ENCODE assay signal across 9 cellular contexts in genomic region chr10:90592903-90593302, GRCh38.
DNase-seq lines count a peak whose midpoint lies in the region; ATAC-seq, FAIRE-seq and TF ChIP-seq lines count a peak whose summit lies in the region.
"Had no signal": no experiment of that assay in that cellular context is flagged by ENCODE, and none has a peak within 500 bp of the region (broad histone marks: within the 10 kb centered on the region; RNA-seq: fewer than 3 reads in every experiment).

No MANE protein-coding gene starts in this region.

- POLR2A ChIA-PET in A549 (lab: Yijun Ruan, JAX), result no interaction called here
- POLR2A ChIA-PET in RWPE1 (lab: Yijun Ruan, JAX; ENCODE audit: low non-redundant PET), result no interaction called here

- no peak overlapping the region for H3K4me3 ChIP-seq in A549
- no peak overlapping the region for H3K4me3 ChIP-seq in GM12865 (ENCODE audit: low read depth, low read length)
- H3K4me3 ChIP-seq in foreskin fibroblast (ENCODE audit: low read depth in 1 of 2, low read length in 2 of 2), result no peak overlapping the region

- H3K27ac Mint-ChIP-seq in natural killer cell, result no peak overlapping the region

- no peaks in the 10 kb centered on the region for H3K27me3 Mint-ChIP-seq in natural killer cell (ENCODE audit: low read depth in 2 of 2)

- no peak overlapping the region for H3K4me3 Mint-ChIP-seq in natural killer cell

- no peak for TF ChIP-seq EP300 in A549 (IDR thresholded peaks at IDR 0.05)

- CTCF ChIA-PET in A549 (lab: Yijun Ruan, JAX), result interaction anchor here (0.6 to 1.5 kb wide), 5 partner anchors 9 to 304 kb away, joined by 3 to 5 read pairs (median 4); no protein-coding TSS in a partner anchor
- CTCF ChIA-PET in RWPE1 (lab: Yijun Ruan, JAX), result interaction anchor here (0.7 to 1.1 kb wide), 4 partner anchors 31 to 444 kb away, joined by 3 to 13 read pairs (median 3); no protein-coding TSS in a partner anchor

- H3K4me1 ChIP-seq in A549, result no peaks in the 10 kb centered on the region

- 0% methylated on average over 2 of the region's 2 CpGs for WGBS in A549 (ENCODE audit: missing lambda C conversion rate)

- H3K27ac ChIP-seq in A549 (no peak overlapping the region), RWPE1 (no peak overlapping the region)

- TF ChIP-seq CTCF in A549 (IDR thresholded peaks at IDR 0.05) (peak; percentile 17; the same call in 1 of the 3 replicates), GM12865 (IDR thresholded peaks at IDR 0.05; ENCODE audit: insufficient read depth, low read depth, low read length, missing control alignments) (peak; percentile 60), RWPE1 (conservative IDR thresholded peaks at IDR 0.05; ENCODE audit: low read depth) (peak; percentile 51), foreskin fibroblast (IDR thresholded peaks at IDR 0.05; ENCODE audit: low read depth, low read length) (peak; percentile 48), natural killer cell (IDR thresholded peaks at IDR 0.05) (no peak)

- peak; percentile 12 to 33 for DNase-seq in A549 (ENCODE audit: low read depth in 1 of 2, low spot score in 1 of 2)
- DNase-seq in GM12865 (ENCODE audit: low read depth), result peak; percentile 72
- peak; percentile 84 for DNase-seq in HT-29 (ENCODE audit: low spot score)
- DNase-seq in RWPE1 (ENCODE audit: low spot score), result peak; percentile 85
- DNase-seq in foreskin fibroblast, result peak; percentile 50 to 79
- DNase-seq in renal cortical epithelial cell (ENCODE audit: low read depth), result peak; percentile 54
- DNase-seq in natural killer cell, result no peak

- no peak for TF ChIP-seq POLR2A in A549 (IDR thresholded peaks at IDR 0.05; ENCODE audit: low read length)

- no peaks in the 10 kb centered on the region for H3K4me1 Mint-ChIP-seq in natural killer cell

- FAIRE-seq in A549 (lab: Jason Lieb, UNC), result no peak
- FAIRE-seq: endometrium had no signal

- TF ChIP-seq RAD21 in A549 (conservative IDR thresholded peaks at IDR 0.05 in 1 of 2, IDR thresholded peaks at IDR 0.05 in 1 of 2), result peak; percentile 26 to 58; a peak in 4 of 5 replicates

- H3K9me3 ChIP-seq in A549, result no peaks in the 10 kb centered on the region

- ATAC-seq in A549 (peak; percentile 77 to 78; a peak in 5 of 6 replicates), GM21737 (IDR thresholded peaks at IDR 0.05; ENCODE audit: unreplicated experiment) (no peak), natural killer cell (no peak)

- intact Hi-C loops in natural killer cell (cut with micrococcal nuclease), result loop anchor here (10.0 kb wide), 1 partner anchor 62 kb away; no protein-coding TSS in a partner anchor

- H3K36me3 Mint-ChIP-seq in natural killer cell, result no peaks in the 10 kb centered on the region

- H3K4me2 ChIP-seq in A549, result no peak overlapping the region

- H3K9me3 Mint-ChIP-seq in natural killer cell, result peaks cover 5 to 6% of the 10 kb centered on the region in 2 donors

TF ChIP-seq in A549, 52 proteins besides CTCF, POLR2A, EP300 and RAD21:
- TF ChIP-seq SMC3 (IDR thresholded peaks at IDR 0.05) (peak; percentile 30; the same call in 1 of the 3 replicates), HMGXB4 (CRISPR knock-in tag; IDR thresholded peaks at IDR 0.05; ENCODE audit: borderline replicate concordance) (no peak)

Comparison
In these comparisons a context has a peak if more than half of its experiments do, and no peak if none do; other contexts are left out.
1. ATAC-seq: peak in A549 (2 of 2); none in GM21737 (single experiment) and natural killer cell (0 of 3).